ENCODE assay signal across 26 cellular contexts in genomic region chr16:17563340-17563739, GRCh38.
"Had no signal": no experiment of that assay in that cellular context is flagged by ENCODE, and none has a peak within 500 bp of the region (broad histone marks: within the 10 kb centered on the region; RNA-seq: fewer than 3 reads in every experiment).

No MANE protein-coding gene starts in this region.

- H3K4me1 ChIP-seq: heart right ventricle, lower lobe of right lung, prostate gland, right atrium auricular region, stomach, testis, tibial artery, upper lobe of left lung had no signal

- H3K27ac ChIP-seq: heart right ventricle, lower lobe of right lung, prostate gland, right atrium auricular region, stomach, testis, tibial artery, upper lobe of left lung had no signal

- H3K9me3 ChIP-seq: lower lobe of right lung, prostate gland, right atrium auricular region, stomach, testis, tibial artery, upper lobe of left lung had no signal

- H3K27me3 ChIP-seq: right atrium auricular region, testis, upper lobe of left lung had no signal

- DNase-seq: cortex of kidney; effector memory CD8-positive, alpha-beta T cell; erythroblast; foreskin melanocyte; glutamatergic neuron; heart right ventricle; hippocampal formation; kidney glomerular epithelial cell; left colon; left ventricle myocardium superior; lower lobe of right lung; naive thymus-derived CD8-positive, alpha-beta T cell; nephron progenitor cell; nucleus accumbens; stimulated activated CD4-positive, alpha-beta T cell treated with anti-CD3 and anti-CD28 coated beads, Interleukin-2, amount 100 ng/mL, for 24 hours; stimulated activated CD4-positive, alpha-beta T cell treated with anti-CD3 and anti-CD28 coated beads, Interleukin-4, amount 100 ng/mL, for 24 hours; stimulated activated naive CD4-positive, alpha-beta T cell treated with Interleukin-2 at 50 U/mL for 16 hours; stomach; testis; tibial artery; upper lobe of left lung had no signal

- H3K4me3 ChIP-seq: heart right ventricle, lower lobe of right lung, prostate gland, right atrium auricular region, stomach, testis, tibial artery, upper lobe of left lung had no signal

- H3K36me3 ChIP-seq: heart right ventricle, lower lobe of right lung, prostate gland, right atrium auricular region, stomach, tibial artery, upper lobe of left lung had no signal

- FAIRE-seq: endometrium, islet of Langerhans, urothelium cell line had no signal
